In the genomic region with DNA sequence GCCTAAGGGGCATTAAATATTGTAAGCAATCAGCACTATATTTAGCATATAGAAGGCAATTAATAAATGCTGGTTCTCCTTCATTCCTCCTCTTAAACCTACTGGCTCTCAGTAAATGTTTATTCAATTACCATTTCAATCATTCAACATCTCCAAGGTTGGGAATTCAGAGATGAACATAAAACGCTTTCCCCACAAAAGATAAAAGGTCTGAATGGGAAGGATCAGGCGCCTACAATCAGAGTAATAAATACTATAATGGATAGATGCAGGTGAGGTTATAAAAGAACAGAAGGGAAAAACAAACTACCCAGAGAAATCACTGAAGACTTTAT, we compare ENCODE assay signal across 7 cellular contexts. TPM values are rescaled to one million over a fixed set of nuclear protein-coding genes. Genes with fewer than 3 reads are reported as not detected.
DNase-seq lines count a peak whose midpoint lies in the region; ATAC-seq lines count a peak whose summit lies in the region.

No MANE protein-coding gene starts in this region.

- peaks cover 51% of the 10 kb centered on the region for H3K36me3 Mint-ChIP-seq in activated T-helper 2 cell treated with anti-CD3 and anti-CD28 coated beads, Interferon-gamma antibody, Interleukin-2, Interleukin-4, amounts not matched to agents 10 μg/mL and 5 μg/mL and 100 μg/mL, durations not matched to agents 14 hours and 24 hours and 36 hours (ENCODE audit: low read depth)
- H3K36me3 Mint-ChIP-seq in stimulated activated naive B cell treated with anti-CD40 and anti-IgM and Interleukin-4, amounts not matched to agents 10 μg/mL and 1 μg/mL and 100 μg/mL, for 72 hours = peaks cover 26 to 45% of the 10 kb centered on the region in 2 donors

- H3K27ac ChIP-seq in HUES6 (ENCODE audit: low read depth, low read length) = no peak overlapping the region
- peak overlapping the region; percentile 15 for H3K27ac ChIP-seq in iPS-18a (ENCODE audit: low read length)

- peak overlapping the region; percentile 90 for H3K27ac Mint-ChIP-seq in activated T-helper 2 cell treated with anti-CD3 and anti-CD28 coated beads, Interferon-gamma antibody, Interleukin-2, Interleukin-4, amounts not matched to agents 10 μg/mL and 5 μg/mL and 100 μg/mL, durations not matched to agents 14 hours and 24 hours and 36 hours
- peak overlapping the region; percentile 99 for H3K27ac Mint-ChIP-seq in stimulated activated naive B cell treated with anti-CD40 and anti-IgM and Interleukin-4, amounts not matched to agents 10 μg/mL and 1 μg/mL and 100 μg/mL, for 72 hours

- H3K27me3 Mint-ChIP-seq in activated T-helper 2 cell treated with anti-CD3 and anti-CD28 coated beads, Interferon-gamma antibody, Interleukin-2, Interleukin-4, amounts not matched to agents 10 μg/mL and 5 μg/mL and 100 μg/mL, durations not matched to agents 14 hours and 24 hours and 36 hours (ENCODE audit: low read depth) = no peaks in the 10 kb centered on the region
- H3K27me3 Mint-ChIP-seq in stimulated activated naive B cell treated with anti-CD40 and anti-IgM and Interleukin-4, amounts not matched to agents 10 μg/mL and 1 μg/mL and 100 μg/mL, for 72 hours = no peaks in the 10 kb centered on the region

- no peak for ATAC-seq in stimulated activated naive B cell treated with anti-CD40 and anti-IgM and Interleukin-4, amounts not matched to agents 10 μg/mL and 1 μg/mL and 100 μg/mL, for 72 hours (replicated peaks)
- ATAC-seq in GM19397 (IDR thresholded peaks at IDR 0.05; ENCODE audit: unreplicated experiment) = no peak

- peaks cover 30% of the 10 kb centered on the region for H3K4me1 Mint-ChIP-seq in activated T-helper 2 cell treated with anti-CD3 and anti-CD28 coated beads, Interferon-gamma antibody, Interleukin-2, Interleukin-4, amounts not matched to agents 10 μg/mL and 5 μg/mL and 100 μg/mL, durations not matched to agents 14 hours and 24 hours and 36 hours (ENCODE audit: low read depth)
- peaks cover 16 to 35% of the 10 kb centered on the region in 2 donors for H3K4me1 Mint-ChIP-seq in stimulated activated naive B cell treated with anti-CD40 and anti-IgM and Interleukin-4, amounts not matched to agents 10 μg/mL and 1 μg/mL and 100 μg/mL, for 72 hours

- intact Hi-C loops in activated T-helper 2 cell treated with anti-CD3 and anti-CD28 coated beads, Interferon-gamma antibody, Interleukin-2, Interleukin-4, amounts not matched to agents 10 μg/mL and 5 μg/mL and 100 μg/mL, durations not matched to agents 14 hours and 24 hours and 36 hours (cut with micrococcal nuclease) = no loop called here

- H3K27me3 ChIP-seq in HUES6 (ENCODE audit: control insufficient read depth, insufficient read depth, low read length) = no peaks in the 10 kb centered on the region
- H3K27me3 ChIP-seq in iPS-18a (ENCODE audit: control insufficient read depth, insufficient read depth, low read length) = no peaks in the 10 kb centered on the region

- H3K9ac ChIP-seq in HUES6 (ENCODE audit: low read length) = no peak overlapping the region
- H3K9ac ChIP-seq in iPS-18a (ENCODE audit: low read length) = peak overlapping the region; percentile 76

- H3K36me3 ChIP-seq in HUES6 (ENCODE audit: control insufficient read depth, insufficient read depth, low read length) (peaks cover 33% of the 10 kb centered on the region), iPS-18a (ENCODE audit: control insufficient read depth, low read depth, low read length) (peaks cover 9% of the 10 kb centered on the region)

- no peaks in the 10 kb centered on the region for H3K9me3 ChIP-seq in HUES6 (ENCODE audit: control insufficient read depth, insufficient read depth, low read depth, low read length)
- no peaks in the 10 kb centered on the region for H3K9me3 ChIP-seq in iPS-18a (ENCODE audit: control insufficient read depth, low read depth, low read length)

- H3K4me3 ChIP-seq in HUES6 (ENCODE audit: low read depth, low read length) = peak overlapping the region; percentile 87
- H3K4me3 ChIP-seq in iPS-18a (ENCODE audit: low read length) = peak overlapping the region; percentile 87

- H3K4me3 Mint-ChIP-seq in activated T-helper 2 cell treated with anti-CD3 and anti-CD28 coated beads, Interferon-gamma antibody, Interleukin-2, Interleukin-4, amounts not matched to agents 10 μg/mL and 5 μg/mL and 100 μg/mL, durations not matched to agents 14 hours and 24 hours and 36 hours (ENCODE audit: low read depth) = peak overlapping the region; percentile 93
- H3K4me3 Mint-ChIP-seq in stimulated activated naive B cell treated with anti-CD40 and anti-IgM and Interleukin-4, amounts not matched to agents 10 μg/mL and 1 μg/mL and 100 μg/mL, for 72 hours = peak overlapping the region; percentile 93 to 95

- H3K4me1 ChIP-seq in HUES6 (ENCODE audit: control insufficient read depth, insufficient read depth, low read length) = peaks cover 9% of the 10 kb centered on the region
- H3K4me1 ChIP-seq in iPS-18a (ENCODE audit: control insufficient read depth, low read depth, low read length) = peaks cover 11% of the 10 kb centered on the region

- DNase-seq in activated T-helper 2 cell treated with anti-CD3 and anti-CD28 coated beads, Interferon-gamma antibody, Interleukin-2, Interleukin-4, amounts not matched to agents 10 μg/mL and 5 μg/mL and 100 μg/mL, durations not matched to agents 14 hours and 24 hours and 36 hours (ENCODE audit: low spot score) = no peak
- DNase-seq in stimulated activated naive B cell treated with anti-CD40 and anti-IgM and Interleukin-4, amounts not matched to agents 10 μg/mL and 1 μg/mL and 100 μg/mL, for 72 hours = no peak
- DNase-seq in SIG-M5 treated with dmso at 0.1 percent for 504 hours (lab: John Stamatoyannopoulos, UW; ENCODE audit: unreplicated experiment) = no peak
- no peak for DNase-seq in activated effector memory CD4-positive, alpha-beta T cell treated with anti-CD3 and anti-CD28 coated beads, Interleukin-2, amount 50 U/mL, for 16 hours

- no peaks in the 10 kb centered on the region for H3K9me3 Mint-ChIP-seq in activated T-helper 2 cell treated with anti-CD3 and anti-CD28 coated beads, Interferon-gamma antibody, Interleukin-2, Interleukin-4, amounts not matched to agents 10 μg/mL and 5 μg/mL and 100 μg/mL, durations not matched to agents 14 hours and 24 hours and 36 hours
- H3K9me3 Mint-ChIP-seq in stimulated activated naive B cell treated with anti-CD40 and anti-IgM and Interleukin-4, amounts not matched to agents 10 μg/mL and 1 μg/mL and 100 μg/mL, for 72 hours = no peaks in the 10 kb centered on the region

RNA-seq across cellular contexts. Expression of a gene that starts 0.4 kb away (rescaled TPM):
- 16.5 and 18.3 TPM in 2 replicates for total RNA-seq in activated T-helper 2 cell treated with anti-CD3 and anti-CD28 coated beads, Interferon-gamma antibody, Interleukin-2, Interleukin-4, amounts not matched to agents 10 μg/mL and 5 μg/mL and 100 μg/mL, durations not matched to agents 14 hours and 24 hours and 36 hours

RNA-seq across cellular contexts. Expression of a gene that starts 21.0 kb away (rescaled TPM):
- 43.1 and 44.9 TPM in 2 replicates for total RNA-seq in activated T-helper 2 cell treated with anti-CD3 and anti-CD28 coated beads, Interferon-gamma antibody, Interleukin-2, Interleukin-4, amounts not matched to agents 10 μg/mL and 5 μg/mL and 100 μg/mL, durations not matched to agents 14 hours and 24 hours and 36 hours

RNA-seq across cellular contexts. Expression of a gene that starts 22.1 kb away (rescaled TPM):
- 40.8 and 43.1 TPM in 2 replicates for total RNA-seq in activated T-helper 2 cell treated with anti-CD3 and anti-CD28 coated beads, Interferon-gamma antibody, Interleukin-2, Interleukin-4, amounts not matched to agents 10 μg/mL and 5 μg/mL and 100 μg/mL, durations not matched to agents 14 hours and 24 hours and 36 hours

RNA-seq across cellular contexts. Expression of a gene that starts 43.5 kb away (rescaled TPM):
- total RNA-seq in activated T-helper 2 cell treated with anti-CD3 and anti-CD28 coated beads, Interferon-gamma antibody, Interleukin-2, Interleukin-4, amounts not matched to agents 10 μg/mL and 5 μg/mL and 100 μg/mL, durations not matched to agents 14 hours and 24 hours and 36 hours = 0.07 and 0.09 TPM in 2 replicates
